In the genomic region with DNA sequence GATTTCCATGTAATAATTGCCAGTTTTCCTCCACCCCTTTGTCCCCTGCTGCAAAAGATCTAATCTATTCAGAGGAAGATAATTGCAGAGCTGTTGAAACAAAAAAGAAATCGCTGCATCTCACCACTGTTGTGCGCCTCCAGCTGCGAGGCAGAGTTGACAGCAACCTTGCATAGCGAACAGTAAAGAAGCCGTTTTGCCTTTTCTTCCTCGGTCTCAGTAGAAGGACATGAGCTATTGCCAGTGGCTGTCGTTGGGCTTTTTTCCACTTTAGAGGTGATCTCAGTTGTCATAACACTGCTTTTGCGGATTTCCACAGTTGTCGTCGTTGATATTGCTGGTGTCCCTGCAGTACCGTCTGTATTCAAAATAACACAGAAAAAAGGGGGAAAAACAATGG, we compare ENCODE assay signal across 2 cellular contexts.
TF ChIP-seq lines count a peak whose summit lies in the region.

No MANE protein-coding gene starts in this region.

TF ChIP-seq in GM23338, 12 proteins besides CTCF, POLR2A, EP300 and RAD21:
- no peak for TF ChIP-seq REST (IDR thresholded peaks at IDR 0.05; ENCODE audit: unreplicated experiment)
- TF ChIP-seq EZH2phosphoT487 (IDR thresholded peaks at IDR 0.05; ENCODE audit: unreplicated experiment): no peak
- no peak for TF ChIP-seq JUNB (IDR thresholded peaks at IDR 0.05; ENCODE audit: unreplicated experiment)
- TF ChIP-seq POLR2AphosphoS5 (IDR thresholded peaks at IDR 0.05; ENCODE audit: low read depth): no peak
- no peak for TF ChIP-seq CREB1 (CRISPR knock-in tag; IDR thresholded peaks at IDR 0.05; ENCODE audit: low read depth)
- no peak for TF ChIP-seq ZNF331 (CRISPR knock-in tag; IDR thresholded peaks at IDR 0.05; ENCODE audit: low read depth)
- no peak for TF ChIP-seq EZH2 (IDR thresholded peaks at IDR 0.05; ENCODE audit: low read depth, unreplicated experiment)
- TF ChIP-seq NANOG (IDR thresholded peaks at IDR 0.05; ENCODE audit: borderline replicate concordance): no peak

TF ChIP-seq in H1, 55 proteins besides CTCF, POLR2A, EP300 and RAD21 (continued from another document):
- TF ChIP-seq CHD7 (IDR thresholded peaks at IDR 0.05; ENCODE audit: insufficient replicate concordance, low read length) (no peak), NRF1 (IDR thresholded peaks at IDR 0.05; ENCODE audit: low read depth, low read length) (no peak), KDM1A (IDR thresholded peaks at IDR 0.05; ENCODE audit: borderline replicate concordance, low read length) (no peak), MAFK (IDR thresholded peaks at IDR 0.05; ENCODE audit: low read depth, low read length) (no peak), ZNF274 (IDR thresholded peaks at IDR 0.05; ENCODE audit: borderline replicate concordance, extremely low read depth, low read length) (no peak), TCF12 (IDR thresholded peaks at IDR 0.05; ENCODE audit: low read depth, low read length) (no peak), NANOG (IDR thresholded peaks at IDR 0.05; ENCODE audit: insufficient read depth, low read depth, low read length, poor library complexity, severe bottlenecking) (no peak), RXRA (IDR thresholded peaks at IDR 0.05; ENCODE audit: insufficient read depth, low read depth, low read length) (no peak), RFX5 (IDR thresholded peaks at IDR 0.05; ENCODE audit: borderline replicate concordance, low read depth, low read length) (no peak), TAF7 (optimal IDR thresholded peaks at IDR 0.05; ENCODE audit: borderline replicate concordance, low read depth, low read length) (no peak), BACH1 (IDR thresholded peaks at IDR 0.05; ENCODE audit: low read length) (no peak), KDM5A (IDR thresholded peaks at IDR 0.05; ENCODE audit: low read length) (no peak), RNF2 (IDR thresholded peaks at IDR 0.05; ENCODE audit: borderline replicate concordance, low read depth, low read length, missing control alignments, poor library complexity, severe bottlenecking) (no peak), HDAC2 (IDR thresholded peaks at IDR 0.05; ENCODE audit: borderline replicate concordance in 1 of 2, low read depth in 2 of 2, low read length in 2 of 2) (no peak), PHF8 (conservative IDR thresholded peaks at IDR 0.05; ENCODE audit: low read depth, low read length) (no peak)
